ENCODE assay signal across 1 cellular context in genomic region chr7:30910369-30911073, GRCh38.
TF ChIP-seq lines count a peak whose summit lies in the region.

No MANE protein-coding gene starts in this region.

TF ChIP-seq in K562, 482 proteins besides CTCF, POLR2A, EP300 and RAD21 (continued from another document):
- TF ChIP-seq IRF9 (tag; IDR thresholded peaks at IDR 0.05) (no peak), HLTF (IDR thresholded peaks at IDR 0.05) (0 out of 2 replicates have a peak, but pooled peaks have one; percentile 22), ZNF316 (IDR thresholded peaks at IDR 0.05) (peak; percentile 2; the same call in 1 of the 2 replicates), OTX1 (CRISPR knock-in tag; IDR thresholded peaks at IDR 0.05) (0 out of 2 replicates have a peak, but pooled peaks have one; percentile 26), HBP1 (CRISPR knock-in tag; IDR thresholded peaks at IDR 0.05) (0 out of 2 replicates have a peak, but pooled peaks have one; percentile 12), SMARCA5 (IDR thresholded peaks at IDR 0.05) (peak; percentile 51; the same call in 1 of the 2 replicates), ELF4 (CRISPR knock-in tag; IDR thresholded peaks at IDR 0.05) (0 out of 2 replicates have a peak, but pooled peaks have one; percentile 44)
